In the genomic region with DNA sequence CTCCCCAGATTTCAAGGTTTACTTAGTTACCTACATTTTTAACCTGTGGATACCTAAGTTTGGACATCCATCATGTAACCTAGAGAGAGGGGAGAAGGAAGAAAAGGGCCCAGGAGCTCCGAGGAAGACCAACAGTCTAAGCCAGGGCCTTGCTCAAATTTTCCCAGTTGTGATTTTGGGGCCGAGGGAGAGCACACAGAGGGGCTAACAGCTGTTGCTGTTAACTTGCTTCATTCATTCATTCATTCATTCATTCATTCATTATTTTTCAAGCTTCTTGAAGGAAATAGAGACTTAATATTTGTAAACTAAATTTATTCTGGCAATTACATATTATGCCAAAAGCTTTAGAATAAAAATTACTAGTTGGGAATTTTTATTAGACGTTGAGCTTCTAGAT, we compare ENCODE assay signal across 28 cellular contexts.
"Had no signal": no experiment of that assay in that cellular context is flagged by ENCODE, and none has a peak within 500 bp of the region (broad histone marks: within the 10 kb centered on the region; RNA-seq: fewer than 3 reads in every experiment).

No MANE protein-coding gene starts in this region.

- H3K4me1 Mint-ChIP-seq: activated CD4-positive, alpha-beta memory T cell treated with anti-CD3 and anti-CD28 coated beads, Interleukin-2, amount 10 ng/mL, durations not matched to agents 7 days and 5 days; activated CD8-positive, alpha-beta memory T cell treated with anti-CD3 and anti-CD28 coated beads, Interleukin-2, amount 10 ng/mL, durations not matched to agents 7 days and 5 days; activated naive CD4-positive, alpha-beta T cell treated with anti-CD3 and anti-CD28 coated beads, Interleukin-2, amount 10 ng/mL, durations not matched to agents 7 days and 5 days had no signal

- H3K4me3 ChIP-seq: SJSA1 had no signal

- DNase-seq: activated CD4-positive, alpha-beta memory T cell treated with anti-CD3 and anti-CD28 coated beads, Interleukin-2, amount 10 ng/mL, durations not matched to agents 7 days and 5 days; activated CD4-positive, alpha-beta T cell treated with anti-CD3 and anti-CD28 coated beads for 1 hour; activated CD4-positive, alpha-beta T cell treated with anti-CD3 and anti-CD28 coated beads for 48 hours; activated CD4-positive, CD25-positive, alpha-beta regulatory T cell; activated CD8-positive, alpha-beta memory T cell treated with anti-CD3 and anti-CD28 coated beads for 24 hours; activated CD8-positive, alpha-beta memory T cell treated with anti-CD3 and anti-CD28 coated beads, Interleukin-2, amount 10 ng/mL, durations not matched to agents 7 days and 5 days; activated CD8-positive, alpha-beta memory T cell treated with anti-CD3 and anti-CD28 coated beads, Interleukin-2, amount 50 U/mL, for 48 hours; activated effector memory CD4-positive, alpha-beta T cell treated with Interleukin-2 at 50 U/mL for 16 hours; activated naive CD4-positive, alpha-beta T cell treated with anti-CD3 and anti-CD28 coated beads, Interleukin-2, amount 10 ng/mL, durations not matched to agents 7 days and 5 days; activated naive CD8-positive, alpha-beta T cell treated with anti-CD3 and anti-CD28 coated beads, Interleukin-2, amount 50 U/mL, for 24 hours; activated T-cell treated with anti-CD3 and anti-CD28 coated beads, Interleukin-2, amount 50 U/mL, for 48 hours; anterior cingulate cortex; NCI-H1105; NCI-H1417 treated with DMSO at 0.1 percent for 48 hours; NCI-H187 treated with DMSO at 0.1 percent for 48 hours; NCI-H2081; NCI-H2171 treated with DMSO at 0.1 percent for 48 hours; NCI-H226; NCI-H446 treated with DMSO at 0.1 percent for 48 hours; NCI-H524; NCI-H69; SHP77 treated with DMSO at 0.1 percent for 48 hours; T-helper 1 cell; T1000; WERI-Rb-1 had no signal

- H3K27me3 ChIP-seq: SJSA1 had no signal

- H3K36me3 Mint-ChIP-seq: activated CD8-positive, alpha-beta memory T cell treated with anti-CD3 and anti-CD28 coated beads, Interleukin-2, amount 10 ng/mL, durations not matched to agents 7 days and 5 days; activated naive CD4-positive, alpha-beta T cell treated with anti-CD3 and anti-CD28 coated beads, Interleukin-2, amount 10 ng/mL, durations not matched to agents 7 days and 5 days; activated naive CD8-positive, alpha-beta T cell had no signal

- H3K9me3 ChIP-seq: SJSA1 had no signal

- H3K27ac Mint-ChIP-seq: activated CD4-positive, alpha-beta memory T cell treated with anti-CD3 and anti-CD28 coated beads, Interleukin-2, amount 10 ng/mL, durations not matched to agents 7 days and 5 days; activated CD8-positive, alpha-beta memory T cell treated with anti-CD3 and anti-CD28 coated beads, Interleukin-2, amount 10 ng/mL, durations not matched to agents 7 days and 5 days; activated naive CD4-positive, alpha-beta T cell treated with anti-CD3 and anti-CD28 coated beads, Interleukin-2, amount 10 ng/mL, durations not matched to agents 7 days and 5 days; activated naive CD8-positive, alpha-beta T cell; activated naive CD8-positive, alpha-beta T cell treated with anti-CD3 and anti-CD28 coated beads, Interleukin-2, amount 50 U/mL, for 24 hours had no signal

- H3K9me3 Mint-ChIP-seq: activated CD4-positive, alpha-beta memory T cell treated with anti-CD3 and anti-CD28 coated beads, Interleukin-2, amount 10 ng/mL, durations not matched to agents 7 days and 5 days; activated naive CD4-positive, alpha-beta T cell treated with anti-CD3 and anti-CD28 coated beads, Interleukin-2, amount 10 ng/mL, durations not matched to agents 7 days and 5 days; activated naive CD8-positive, alpha-beta T cell treated with anti-CD3 and anti-CD28 coated beads, Interleukin-2, amount 50 U/mL, for 24 hours had no signal

- H3K4me3 Mint-ChIP-seq: activated CD4-positive, alpha-beta memory T cell treated with anti-CD3 and anti-CD28 coated beads, Interleukin-2, amount 10 ng/mL, durations not matched to agents 7 days and 5 days; activated CD8-positive, alpha-beta memory T cell treated with anti-CD3 and anti-CD28 coated beads, Interleukin-2, amount 10 ng/mL, durations not matched to agents 7 days and 5 days; activated naive CD4-positive, alpha-beta T cell treated with anti-CD3 and anti-CD28 coated beads, Interleukin-2, amount 10 ng/mL, durations not matched to agents 7 days and 5 days; activated naive CD8-positive, alpha-beta T cell; activated naive CD8-positive, alpha-beta T cell treated with anti-CD3 and anti-CD28 coated beads, Interleukin-2, amount 50 U/mL, for 24 hours; brain had no signal

- H3K27ac ChIP-seq: SJSA1, WERI-Rb-1 had no signal

- H3K27me3 Mint-ChIP-seq: activated CD4-positive, alpha-beta memory T cell treated with anti-CD3 and anti-CD28 coated beads, Interleukin-2, amount 10 ng/mL, durations not matched to agents 7 days and 5 days; activated CD8-positive, alpha-beta memory T cell treated with anti-CD3 and anti-CD28 coated beads, Interleukin-2, amount 10 ng/mL, durations not matched to agents 7 days and 5 days had no signal
